In the genomic region with DNA sequence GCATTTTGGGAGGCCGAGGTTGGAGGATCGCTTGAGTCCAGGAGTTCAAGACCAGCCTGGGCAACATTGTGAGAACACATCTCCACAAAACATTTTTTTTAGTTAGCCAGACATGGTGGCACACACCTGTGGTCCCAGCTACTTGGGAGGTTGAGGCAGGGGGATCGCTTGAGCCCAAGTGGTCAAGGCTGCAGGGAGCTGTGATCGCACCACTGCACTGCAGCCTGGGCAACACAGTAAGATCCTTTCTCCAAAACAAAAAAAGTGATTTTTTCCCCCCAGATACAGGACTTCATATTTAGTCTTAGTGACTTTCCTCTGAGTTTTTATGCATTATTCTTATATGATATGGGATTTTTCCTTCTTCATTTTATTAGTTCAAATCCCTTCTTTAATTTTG, we compare ENCODE assay signal across 2 cellular contexts.
TF ChIP-seq lines count a peak whose summit lies in the region.

No MANE protein-coding gene starts in this region.

TF ChIP-seq in HepG2, 621 proteins besides CTCF, POLR2A, EP300 and RAD21 (continues in another document):
- TF ChIP-seq KLF6 (CRISPR knock-in tag; IDR thresholded peaks at IDR 0.05) (no peak), ZFP82 (CRISPR knock-in tag; IDR thresholded peaks at IDR 0.05; ENCODE audit: borderline replicate concordance) (no peak), YEATS4 (CRISPR knock-in tag; IDR thresholded peaks at IDR 0.05; ENCODE audit: borderline replicate concordance) (no peak), SNAI1 (CRISPR knock-in tag; IDR thresholded peaks at IDR 0.05; ENCODE audit: borderline replicate concordance) (no peak), ZMYM3 (CRISPR knock-in tag; IDR thresholded peaks at IDR 0.05) (0 out of 2 replicates have a peak, but pooled peaks have one; percentile 26), ZNF121 (CRISPR knock-in tag; IDR thresholded peaks at IDR 0.05) (peak; percentile 69), FOXA3 (CRISPR knock-in tag; IDR thresholded peaks at IDR 0.05) (no peak), BORCS8-MEF2B (CRISPR knock-in tag; IDR thresholded peaks at IDR 0.05) (no peak), ZNF331 (CRISPR knock-in tag; IDR thresholded peaks at IDR 0.05) (no peak)
- TF ChIP-seq, protein P1, sequence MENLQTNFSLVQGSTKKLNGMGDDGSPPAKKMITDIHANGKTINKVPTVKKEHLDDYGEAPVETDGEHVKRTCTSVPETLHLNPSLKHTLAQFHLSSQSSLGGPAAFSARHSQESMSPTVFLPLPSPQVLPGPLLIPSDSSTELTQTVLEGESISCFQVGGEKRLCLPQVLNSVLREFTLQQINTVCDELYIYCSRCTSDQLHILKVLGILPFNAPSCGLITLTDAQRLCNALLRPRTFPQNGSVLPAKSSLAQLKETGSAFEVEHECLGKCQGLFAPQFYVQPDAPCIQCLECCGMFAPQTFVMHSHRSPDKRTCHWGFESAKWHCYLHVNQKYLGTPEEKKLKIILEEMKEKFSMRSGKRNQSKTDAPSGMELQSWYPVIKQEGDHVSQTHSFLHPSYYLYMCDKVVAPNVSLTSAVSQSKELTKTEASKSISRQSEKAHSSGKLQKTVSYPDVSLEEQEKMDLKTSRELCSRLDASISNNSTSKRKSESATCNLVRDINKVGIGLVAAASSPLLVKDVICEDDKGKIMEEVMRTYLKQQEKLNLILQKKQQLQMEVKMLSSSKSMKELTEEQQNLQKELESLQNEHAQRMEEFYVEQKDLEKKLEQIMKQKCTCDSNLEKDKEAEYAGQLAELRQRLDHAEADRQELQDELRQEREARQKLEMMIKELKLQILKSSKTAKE (CRISPR knock-in tag; IDR thresholded peaks at IDR 0.05; ENCODE audit: borderline replicate concordance): no peak
- TF ChIP-seq, protein P2, sequence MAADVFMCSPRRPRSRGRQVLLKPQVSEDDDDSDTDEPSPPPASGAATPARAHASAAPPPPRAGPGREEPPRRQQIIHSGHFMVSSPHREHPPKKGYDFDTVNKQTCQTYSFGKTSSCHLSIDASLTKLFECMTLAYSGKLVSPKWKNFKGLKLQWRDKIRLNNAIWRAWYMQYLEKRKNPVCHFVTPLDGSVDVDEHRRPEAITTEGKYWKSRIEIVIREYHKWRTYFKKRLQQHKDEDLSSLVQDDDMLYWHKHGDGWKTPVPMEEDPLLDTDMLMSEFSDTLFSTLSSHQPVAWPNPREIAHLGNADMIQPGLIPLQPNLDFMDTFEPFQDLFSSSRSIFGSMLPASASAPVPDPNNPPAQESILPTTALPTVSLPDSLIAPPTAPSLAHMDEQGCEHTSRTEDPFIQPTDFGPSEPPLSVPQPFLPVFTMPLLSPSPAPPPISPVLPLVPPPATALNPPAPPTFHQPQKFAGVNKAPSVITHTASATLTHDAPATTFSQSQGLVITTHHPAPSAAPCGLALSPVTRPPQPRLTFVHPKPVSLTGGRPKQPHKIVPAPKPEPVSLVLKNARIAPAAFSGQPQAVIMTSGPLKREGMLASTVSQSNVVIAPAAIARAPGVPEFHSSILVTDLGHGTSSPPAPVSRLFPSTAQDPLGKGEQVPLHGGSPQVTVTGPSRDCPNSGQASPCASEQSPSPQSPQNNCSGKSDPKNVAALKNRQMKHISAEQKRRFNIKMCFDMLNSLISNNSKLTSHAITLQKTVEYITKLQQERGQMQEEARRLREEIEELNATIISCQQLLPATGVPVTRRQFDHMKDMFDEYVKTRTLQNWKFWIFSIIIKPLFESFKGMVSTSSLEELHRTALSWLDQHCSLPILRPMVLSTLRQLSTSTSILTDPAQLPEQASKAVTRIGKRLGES (CRISPR knock-in tag; IDR thresholded peaks at IDR 0.05; ENCODE audit: borderline replicate concordance): no peak
- TF ChIP-seq, protein P3, sequence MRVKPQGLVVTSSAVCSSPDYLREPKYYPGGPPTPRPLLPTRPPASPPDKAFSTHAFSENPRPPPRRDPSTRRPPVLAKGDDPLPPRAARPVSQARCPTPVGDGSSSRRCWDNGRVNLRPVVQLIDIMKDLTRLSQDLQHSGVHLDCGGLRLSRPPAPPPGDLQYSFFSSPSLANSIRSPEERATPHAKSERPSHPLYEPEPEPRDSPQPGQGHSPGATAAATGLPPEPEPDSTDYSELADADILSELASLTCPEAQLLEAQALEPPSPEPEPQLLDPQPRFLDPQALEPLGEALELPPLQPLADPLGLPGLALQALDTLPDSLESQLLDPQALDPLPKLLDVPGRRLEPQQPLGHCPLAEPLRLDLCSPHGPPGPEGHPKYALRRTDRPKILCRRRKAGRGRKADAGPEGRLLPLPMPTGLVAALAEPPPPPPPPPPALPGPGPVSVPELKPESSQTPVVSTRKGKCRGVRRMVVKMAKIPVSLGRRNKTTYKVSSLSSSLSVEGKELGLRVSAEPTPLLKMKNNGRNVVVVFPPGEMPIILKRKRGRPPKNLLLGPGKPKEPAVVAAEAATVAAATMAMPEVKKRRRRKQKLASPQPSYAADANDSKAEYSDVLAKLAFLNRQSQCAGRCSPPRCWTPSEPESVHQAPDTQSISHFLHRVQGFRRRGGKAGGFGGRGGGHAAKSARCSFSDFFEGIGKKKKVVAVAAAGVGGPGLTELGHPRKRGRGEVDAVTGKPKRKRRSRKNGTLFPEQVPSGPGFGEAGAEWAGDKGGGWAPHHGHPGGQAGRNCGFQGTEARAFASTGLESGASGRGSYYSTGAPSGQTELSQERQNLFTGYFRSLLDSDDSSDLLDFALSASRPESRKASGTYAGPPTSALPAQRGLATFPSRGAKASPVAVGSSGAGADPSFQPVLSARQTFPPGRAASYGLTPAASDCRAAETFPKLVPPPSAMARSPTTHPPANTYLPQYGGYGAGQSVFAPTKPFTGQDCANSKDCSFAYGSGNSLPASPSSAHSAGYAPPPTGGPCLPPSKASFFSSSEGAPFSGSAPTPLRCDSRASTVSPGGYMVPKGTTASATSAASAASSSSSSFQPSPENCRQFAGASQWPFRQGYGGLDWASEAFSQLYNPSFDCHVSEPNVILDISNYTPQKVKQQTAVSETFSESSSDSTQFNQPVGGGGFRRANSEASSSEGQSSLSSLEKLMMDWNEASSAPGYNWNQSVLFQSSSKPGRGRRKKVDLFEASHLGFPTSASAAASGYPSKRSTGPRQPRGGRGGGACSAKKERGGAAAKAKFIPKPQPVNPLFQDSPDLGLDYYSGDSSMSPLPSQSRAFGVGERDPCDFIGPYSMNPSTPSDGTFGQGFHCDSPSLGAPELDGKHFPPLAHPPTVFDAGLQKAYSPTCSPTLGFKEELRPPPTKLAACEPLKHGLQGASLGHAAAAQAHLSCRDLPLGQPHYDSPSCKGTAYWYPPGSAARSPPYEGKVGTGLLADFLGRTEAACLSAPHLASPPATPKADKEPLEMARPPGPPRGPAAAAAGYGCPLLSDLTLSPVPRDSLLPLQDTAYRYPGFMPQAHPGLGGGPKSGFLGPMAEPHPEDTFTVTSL (CRISPR knock-in tag; IDR thresholded peaks at IDR 0.05; ENCODE audit: borderline replicate concordance): no peak
- TF ChIP-seq, protein P4, sequence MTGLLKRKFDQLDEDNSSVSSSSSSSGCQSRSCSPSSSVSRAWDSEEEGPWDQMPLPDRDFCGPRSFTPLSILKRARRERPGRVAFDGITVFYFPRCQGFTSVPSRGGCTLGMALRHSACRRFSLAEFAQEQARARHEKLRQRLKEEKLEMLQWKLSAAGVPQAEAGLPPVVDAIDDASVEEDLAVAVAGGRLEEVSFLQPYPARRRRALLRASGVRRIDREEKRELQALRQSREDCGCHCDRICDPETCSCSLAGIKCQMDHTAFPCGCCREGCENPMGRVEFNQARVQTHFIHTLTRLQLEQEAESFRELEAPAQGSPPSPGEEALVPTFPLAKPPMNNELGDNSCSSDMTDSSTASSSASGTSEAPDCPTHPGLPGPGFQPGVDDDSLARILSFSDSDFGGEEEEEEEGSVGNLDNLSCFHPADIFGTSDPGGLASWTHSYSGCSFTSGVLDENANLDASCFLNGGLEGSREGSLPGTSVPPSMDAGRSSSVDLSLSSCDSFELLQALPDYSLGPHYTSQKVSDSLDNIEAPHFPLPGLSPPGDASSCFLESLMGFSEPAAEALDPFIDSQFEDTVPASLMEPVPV (CRISPR knock-in tag; IDR thresholded peaks at IDR 0.05): no peak

TF ChIP-seq in WTC11, 78 proteins besides CTCF, POLR2A, EP300 and RAD21:
- no peak for TF ChIP-seq RORB (CRISPR knock-in tag; IDR thresholded peaks at IDR 0.05)
- peak; percentile 70; the same call in 1 of the 2 replicates for TF ChIP-seq ZNF121 (CRISPR knock-in tag; IDR thresholded peaks at IDR 0.05)
